ENCODE assay signal across 10 cellular contexts in genomic region chr20:46312075-46312944, GRCh38. TPM values are rescaled to one million over a fixed set of nuclear protein-coding genes. Genes with fewer than 3 reads are reported as not detected.
DNase-seq lines count a peak whose midpoint lies in the region; TF ChIP-seq lines count a peak whose summit lies in the region.
"Had no signal": no experiment of that assay in that cellular context is flagged by ENCODE, and none has a peak within 500 bp of the region (broad histone marks: within the 10 kb centered on the region; RNA-seq: fewer than 3 reads in every experiment).

No MANE protein-coding gene starts in this region.

- H3K4me3 ChIP-seq in HUES48 (ENCODE audit: low read depth, low read length) (peak overlapping the region; percentile 69), coronary artery (peak overlapping the region; percentile 53), neuronal stem cell (ENCODE audit: low read length in 2 of 2) (peak overlapping the region; percentile 8 to 65)
- H3K4me3 ChIP-seq: mucosa of descending colon, PC-9 had no signal

- no peak overlapping the region for H3K23ac ChIP-seq in neuronal stem cell (ENCODE audit: low read depth, low read length, poor library complexity)

- H3K9ac ChIP-seq in HUES48 (ENCODE audit: low read depth, low read length), result no peak overlapping the region
- H3K9ac ChIP-seq in neuronal stem cell (ENCODE audit: low read depth, low read length, poor library complexity), result peak overlapping the region; percentile 47

- no peaks in the 10 kb centered on the region for H3K36me3 ChIP-seq in HUES48 (ENCODE audit: control insufficient read depth, insufficient read depth, low read length)
- H3K36me3 ChIP-seq in neuronal stem cell (replicated peaks in 1 of 2; ENCODE audit: control insufficient read depth in 2 of 2, insufficient read depth in 2 of 2, low read length in 2 of 2), result no peaks in the 10 kb centered on the region

- no peaks in the 10 kb centered on the region for H3K9me3 ChIP-seq in HUES48 (ENCODE audit: control insufficient read depth, insufficient read depth, low read length)
- H3K9me3 ChIP-seq in neuronal stem cell (replicated peaks in 1 of 2; ENCODE audit: control insufficient read depth in 2 of 2, insufficient read depth in 1 of 2, low read depth in 1 of 2, low read length in 2 of 2), result no peaks in the 10 kb centered on the region
- H3K9me3 ChIP-seq: mucosa of descending colon had no signal

- H3K27me3 ChIP-seq in HUES48 (ENCODE audit: control insufficient read depth, insufficient read depth, low read length) (peaks cover 89% of the 10 kb centered on the region), neuronal stem cell (ENCODE audit: control insufficient read depth in 3 of 3, insufficient read depth in 3 of 3, low read depth in 1 of 3, low read length in 3 of 3) (peaks cover 28 to 92% (median 66%) of the 10 kb centered on the region in 3 experiments)

- no peak overlapping the region for H4K8ac ChIP-seq in neuronal stem cell (ENCODE audit: low read depth, low read length)

- no peak overlapping the region for H2BK12ac ChIP-seq in neuronal stem cell (ENCODE audit: low read length)

- no CpG with 5 or more reads among the region's 47 CpGs for WGBS in neuronal stem cell (ENCODE audit: extremely low coverage in 2 of 2, insufficient read length in 2 of 2, insufficient replicate concordance in 1 of 2), 2 donors

- no peak for TF ChIP-seq CTCF in coronary artery (IDR thresholded peaks at IDR 0.05)

- H3K4me2 ChIP-seq in neuronal stem cell (ENCODE audit: insufficient read depth, low read length, poor library complexity, severe bottlenecking), result peak overlapping the region; percentile 83
- H3K4me2 ChIP-seq: PC-9 had no signal

- H3K4ac ChIP-seq in neuronal stem cell (ENCODE audit: low read length), result no peak overlapping the region

- no peaks in the 10 kb centered on the region for H3K4me1 ChIP-seq in HUES48 (ENCODE audit: control insufficient read depth, insufficient read depth, low read length)
- H3K4me1 ChIP-seq in neuronal stem cell (ENCODE audit: control insufficient read depth in 2 of 2, insufficient read depth in 1 of 2, low read depth in 1 of 2, low read length in 2 of 2), result peaks cover 3% of the 10 kb centered on the region in 2 donors

- H2BK5ac ChIP-seq in neuronal stem cell (ENCODE audit: low read length), result no peak overlapping the region

- H2BK15ac ChIP-seq in neuronal stem cell (ENCODE audit: low read length), result no peak overlapping the region

- H3K27ac ChIP-seq in HUES48 (ENCODE audit: low read depth, low read length) (no peak overlapping the region), coronary artery (no peak overlapping the region), neuronal stem cell (replicated peaks; ENCODE audit: low read length) (no peak overlapping the region)
- H3K27ac ChIP-seq: PC-9 had no signal

- H2AK5ac ChIP-seq in neuronal stem cell (ENCODE audit: low read depth, low read length), result no peak overlapping the region

- no peak overlapping the region for H3K14ac ChIP-seq in neuronal stem cell (ENCODE audit: low read length)

- H3K18ac ChIP-seq in neuronal stem cell (ENCODE audit: low read length), result peak overlapping the region; percentile 79

- peak overlapping the region; percentile 92 for H2AFZ ChIP-seq in neuronal stem cell (ENCODE audit: low read length)
- H2AFZ ChIP-seq: PC-9 had no signal

- DNase-seq in DMS53 (lab: John Stamatoyannopoulos, UW) (peak; percentile 41), DMS53 treated with DMSO at 0.1 percent for 48 hours (lab: John Stamatoyannopoulos, UW; ENCODE audit: unreplicated experiment) (no peak), coronary artery (ENCODE audit: low spot score) (no peak), neuronal stem cell (ENCODE audit: low spot score) (peak; percentile 61), NCI-H1105 (lab: John Stamatoyannopoulos, UW) (no peak), NCI-H510A (lab: John Stamatoyannopoulos, UW) (no peak)
- no peak for DNase-seq in activated CD4-positive, CD25-positive, alpha-beta regulatory T cell (lab: John Stamatoyannopoulos, UW)
- DNase-seq: mucosa of descending colon, PC-9 had no signal

- H2BK120ac ChIP-seq in neuronal stem cell (ENCODE audit: low read depth, low read length), result no peak overlapping the region

- no peaks in the 10 kb centered on the region for H3K79me1 ChIP-seq in neuronal stem cell (ENCODE audit: low read depth, low read length)

- no peak overlapping the region for H4K91ac ChIP-seq in neuronal stem cell (ENCODE audit: low read depth, low read length, poor library complexity)

RNA-seq across cellular contexts. Expression of gene CDH22, which starts 4.0 kb away (rescaled TPM):
- 0.20 TPM for polyA plus RNA-seq in neuronal stem cell (2013, experiment 1 of 2)
- polyA plus RNA-seq in neuronal stem cell (2013, experiment 2 of 2), result 0.19 TPM

Comparison
In these comparisons a context has a peak if more than half of its experiments do, and no peak if none do; other contexts are left out.
1. DNase-seq: peak in DMS53 (single experiment) and neuronal stem cell (single experiment); none in DMS53 treated with DMSO at 0.1 percent for 48 hours (single experiment), coronary artery (single experiment), NCI-H1105 (single experiment), activated CD4-positive, CD25-positive, alpha-beta regulatory T cell (0 of 4) and NCI-H510A (single experiment).
2. Peak in every context shown above with its lines, with median percentiles within 50 percentile points of each other: H3K4me3 ChIP-seq.